In the genomic region with DNA sequence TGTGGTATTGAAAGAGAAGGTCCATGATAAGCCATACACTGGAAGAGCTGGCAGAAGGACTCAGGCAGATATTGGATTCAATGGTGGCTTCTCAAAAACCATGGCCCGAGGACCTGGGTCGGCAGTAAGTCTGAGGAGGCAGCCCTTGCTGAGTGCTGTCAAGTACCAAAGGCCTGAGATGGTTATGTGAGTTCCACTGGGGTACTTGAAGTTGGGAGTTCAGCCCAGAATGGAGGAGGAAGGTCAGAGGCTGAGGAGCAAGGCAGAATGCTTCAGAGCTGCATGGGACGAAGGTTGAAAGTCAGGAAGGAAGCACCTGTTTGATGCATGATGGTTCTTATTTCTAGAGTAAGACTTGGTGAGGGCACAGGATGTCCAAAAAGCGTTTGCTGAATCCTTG, we compare ENCODE assay signal across 32 cellular contexts.
"Had no signal": no experiment of that assay in that cellular context is flagged by ENCODE, and none has a peak within 500 bp of the region (broad histone marks: within the 10 kb centered on the region; RNA-seq: fewer than 3 reads in every experiment).

No MANE protein-coding gene starts in this region.

- H3K9me3 ChIP-seq: ascending aorta, breast epithelium, gastrocnemius medialis had no signal

- DNase-seq: activated CD4-positive, alpha-beta memory T cell treated with anti-CD3 and anti-CD28 coated beads for 36 hours; activated CD4-positive, alpha-beta T cell treated with anti-CD3 and anti-CD28 coated beads for 36 hours; activated CD4-positive, alpha-beta T cell treated with anti-CD3 and anti-CD28 coated beads, Interleukin-2, amount 10 ng/mL, durations not matched to agents 24 days and 14 days; activated CD4-positive, CD25-positive, alpha-beta regulatory T cell; activated CD4-positive, CD25-positive, alpha-beta regulatory T cell treated with anti-CD3 and anti-CD28 coated beads, Interleukin-2, amount 50 U/mL, for 72 hours; activated CD8-positive, alpha-beta memory T cell treated with anti-CD3 and anti-CD28 coated beads, Interleukin-2, amount 10 ng/mL, durations not matched to agents 7 days and 5 days; activated CD8-positive, alpha-beta memory T cell treated with anti-CD3 and anti-CD28 coated beads, Interleukin-2, amount 50 U/mL, for 4 hours; activated CD8-positive, alpha-beta T cell treated with anti-CD3 and anti-CD28 coated beads, Interleukin-2, amount 10 ng/mL, durations not matched to agents 7 days and 5 days; activated gamma-delta T cell; activated naive CD4-positive, alpha-beta T cell; activated naive CD4-positive, alpha-beta T cell treated with anti-CD3 and anti-CD28 coated beads, Interleukin-2, amount 10 ng/mL, durations not matched to agents 7 days and 5 days; activated naive CD8-positive, alpha-beta T cell treated with anti-CD3 and anti-CD28 coated beads, Interleukin-2, amount 10 ng/mL, durations not matched to agents 7 days and 5 days; activated T-cell treated with anti-CD3 and anti-CD28 coated beads, Interleukin-2, amount 50 U/mL, for 1 hour; activated T-cell treated with anti-CD3 and anti-CD28 coated beads, Interleukin-2, amount 50 U/mL, for 72 hours; dorsolateral prefrontal cortex; effector memory CD4-positive, alpha-beta T cell; endodermal cell; foreskin keratinocyte; gastrocnemius medialis; SW 1271; T-helper 1 cell; T-helper 17 cell; T1000 had no signal

- H3K4me3 ChIP-seq: ascending aorta, breast epithelium, coronary artery, dorsolateral prefrontal cortex, gastrocnemius medialis had no signal

- H3K27ac Mint-ChIP-seq: activated CD4-positive, alpha-beta memory T cell treated with anti-CD3 and anti-CD28 coated beads for 36 hours; activated CD4-positive, alpha-beta T cell treated with anti-CD3 and anti-CD28 coated beads for 36 hours; activated CD4-positive, alpha-beta T cell treated with anti-CD3 and anti-CD28 coated beads, Interleukin-2, amount 10 ng/mL, durations not matched to agents 24 days and 14 days; activated CD8-positive, alpha-beta memory T cell treated with anti-CD3 and anti-CD28 coated beads, Interleukin-2, amount 10 ng/mL, durations not matched to agents 7 days and 5 days; activated CD8-positive, alpha-beta T cell treated with anti-CD3 and anti-CD28 coated beads, Interleukin-2, amount 10 ng/mL, durations not matched to agents 7 days and 5 days; activated naive CD4-positive, alpha-beta T cell treated with anti-CD3 and anti-CD28 coated beads, Interleukin-2, amount 10 ng/mL, durations not matched to agents 7 days and 5 days; activated naive CD4-positive, alpha-beta T cell treated with anti-CD3 and anti-CD28 coated beads, Interleukin-2, amount 50 U/mL, for 72 hours; activated naive CD8-positive, alpha-beta T cell treated with anti-CD3 and anti-CD28 coated beads, Interleukin-2, amount 10 ng/mL, durations not matched to agents 7 days and 5 days; activated T-cell treated with anti-CD3 and anti-CD28 coated beads, Interleukin-2, amount 50 U/mL, for 72 hours; dendritic cell treated with granulocyte-macrophage colony-stimulating factor and Interleukin-4, amounts not matched to agents 40 ng/mL and 50 ng/mL, for 4 days; endodermal cell; T-helper 17 cell; T-helper 2 cell treated with Interferon-gamma antibody and Interleukin-4, amounts not matched to agents 5 μg/mL and 100 μg/mL, for 36 hours had no signal

- H3K36me3 ChIP-seq: ascending aorta, breast epithelium, gastrocnemius medialis had no signal

- H3K27me3 ChIP-seq: ascending aorta, breast epithelium, gastrocnemius medialis had no signal

- H3K9me3 Mint-ChIP-seq: activated CD4-positive, alpha-beta memory T cell treated with anti-CD3 and anti-CD28 coated beads for 36 hours; activated CD4-positive, alpha-beta T cell treated with anti-CD3 and anti-CD28 coated beads, Interleukin-2, amount 10 ng/mL, durations not matched to agents 24 days and 14 days; activated naive CD4-positive, alpha-beta T cell treated with anti-CD3 and anti-CD28 coated beads, Interleukin-2, amount 10 ng/mL, durations not matched to agents 7 days and 5 days; activated naive CD4-positive, alpha-beta T cell treated with anti-CD3 and anti-CD28 coated beads, Interleukin-2, amount 50 U/mL, for 72 hours; activated naive CD8-positive, alpha-beta T cell treated with anti-CD3 and anti-CD28 coated beads, Interleukin-2, amount 10 ng/mL, durations not matched to agents 7 days and 5 days; activated T-cell treated with anti-CD3 and anti-CD28 coated beads, Interleukin-2, amount 50 U/mL, for 72 hours; central memory CD8-positive, alpha-beta T cell; dendritic cell treated with granulocyte-macrophage colony-stimulating factor and Interleukin-4, amounts not matched to agents 40 ng/mL and 50 ng/mL, for 4 days; endodermal cell; T-helper 2 cell treated with Interferon-gamma antibody and Interleukin-4, amounts not matched to agents 5 μg/mL and 100 μg/mL, for 36 hours had no signal

- H3K27ac ChIP-seq: ascending aorta, breast epithelium, coronary artery, dorsolateral prefrontal cortex, foreskin keratinocyte, gastrocnemius medialis had no signal

- H3K36me3 Mint-ChIP-seq: activated CD4-positive, alpha-beta memory T cell treated with anti-CD3 and anti-CD28 coated beads for 36 hours; activated CD8-positive, alpha-beta memory T cell treated with anti-CD3 and anti-CD28 coated beads, Interleukin-2, amount 10 ng/mL, durations not matched to agents 7 days and 5 days; activated naive CD4-positive, alpha-beta T cell treated with anti-CD3 and anti-CD28 coated beads, Interleukin-2, amount 10 ng/mL, durations not matched to agents 7 days and 5 days; activated naive CD4-positive, alpha-beta T cell treated with anti-CD3 and anti-CD28 coated beads, Interleukin-2, amount 50 U/mL, for 72 hours; activated naive CD8-positive, alpha-beta T cell treated with anti-CD3 and anti-CD28 coated beads, Interleukin-2, amount 10 ng/mL, durations not matched to agents 7 days and 5 days; brain had no signal

- H3K27me3 Mint-ChIP-seq: activated CD4-positive, alpha-beta T cell treated with anti-CD3 and anti-CD28 coated beads, Interleukin-2, amount 10 ng/mL, durations not matched to agents 24 days and 14 days had no signal

- H3K4me1 Mint-ChIP-seq: activated CD4-positive, alpha-beta T cell treated with anti-CD3 and anti-CD28 coated beads for 36 hours; activated CD4-positive, alpha-beta T cell treated with anti-CD3 and anti-CD28 coated beads, Interleukin-2, amount 10 ng/mL, durations not matched to agents 24 days and 14 days; activated CD8-positive, alpha-beta memory T cell treated with anti-CD3 and anti-CD28 coated beads, Interleukin-2, amount 10 ng/mL, durations not matched to agents 7 days and 5 days; activated naive CD4-positive, alpha-beta T cell treated with anti-CD3 and anti-CD28 coated beads, Interleukin-2, amount 10 ng/mL, durations not matched to agents 7 days and 5 days; activated naive CD8-positive, alpha-beta T cell treated with anti-CD3 and anti-CD28 coated beads, Interleukin-2, amount 10 ng/mL, durations not matched to agents 7 days and 5 days; central memory CD8-positive, alpha-beta T cell; T-helper 17 cell had no signal

- H3K4me3 Mint-ChIP-seq: activated CD4-positive, alpha-beta memory T cell treated with anti-CD3 and anti-CD28 coated beads for 36 hours; activated CD4-positive, alpha-beta T cell treated with anti-CD3 and anti-CD28 coated beads for 36 hours; activated CD4-positive, alpha-beta T cell treated with anti-CD3 and anti-CD28 coated beads, Interleukin-2, amount 10 ng/mL, durations not matched to agents 24 days and 14 days; activated CD8-positive, alpha-beta memory T cell treated with anti-CD3 and anti-CD28 coated beads, Interleukin-2, amount 10 ng/mL, durations not matched to agents 7 days and 5 days; activated CD8-positive, alpha-beta T cell treated with anti-CD3 and anti-CD28 coated beads, Interleukin-2, amount 10 ng/mL, durations not matched to agents 7 days and 5 days; activated naive CD4-positive, alpha-beta T cell treated with anti-CD3 and anti-CD28 coated beads, Interleukin-2, amount 10 ng/mL, durations not matched to agents 7 days and 5 days; activated naive CD8-positive, alpha-beta T cell treated with anti-CD3 and anti-CD28 coated beads, Interleukin-2, amount 10 ng/mL, durations not matched to agents 7 days and 5 days; activated T-cell treated with anti-CD3 and anti-CD28 coated beads, Interleukin-2, amount 50 U/mL, for 72 hours; brain; central memory CD8-positive, alpha-beta T cell; dendritic cell treated with granulocyte-macrophage colony-stimulating factor and Interleukin-4, amounts not matched to agents 40 ng/mL and 50 ng/mL, for 4 days; endodermal cell; T-helper 17 cell; T-helper 2 cell treated with Interferon-gamma antibody and Interleukin-4, amounts not matched to agents 5 μg/mL and 100 μg/mL, for 36 hours had no signal

- ATAC-seq: activated CD4-positive, alpha-beta T cell treated with anti-CD3 and anti-CD28 coated beads for 36 hours; activated CD8-positive, alpha-beta memory T cell treated with anti-CD3 and anti-CD28 coated beads, Interleukin-2, amount 10 ng/mL, durations not matched to agents 7 days and 5 days; activated CD8-positive, alpha-beta T cell treated with anti-CD3 and anti-CD28 coated beads, Interleukin-2, amount 10 ng/mL, durations not matched to agents 7 days and 5 days; activated naive CD4-positive, alpha-beta T cell treated with anti-CD3 and anti-CD28 coated beads, Interleukin-2, amount 50 U/mL, for 72 hours; activated T-cell treated with anti-CD3 and anti-CD28 coated beads, Interleukin-2, amount 50 U/mL, for 72 hours; esophagus mucosa; foreskin keratinocyte; gastrocnemius medialis; T-helper 17 cell had no signal

- H3K4me1 ChIP-seq: ascending aorta, breast epithelium, foreskin keratinocyte, gastrocnemius medialis had no signal
